In the genomic region with DNA sequence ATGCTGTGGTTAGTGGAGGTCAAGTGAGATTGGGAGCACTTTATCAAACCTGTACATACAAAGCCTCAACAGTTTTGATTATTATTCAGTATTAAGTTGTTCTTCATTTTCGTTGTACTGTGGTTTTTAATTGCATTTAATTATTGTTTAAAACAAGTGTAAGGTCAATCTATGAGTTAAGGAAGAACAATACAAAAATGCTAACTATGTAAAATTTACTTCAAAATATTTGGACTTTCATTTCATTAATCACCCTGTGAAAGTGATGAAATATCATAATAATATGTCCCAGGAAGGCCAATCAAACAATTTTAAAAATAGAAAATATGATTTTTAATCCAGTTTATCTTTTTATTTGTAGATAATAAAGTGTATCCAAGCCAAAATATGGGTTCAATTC, we compare ENCODE assay signal across 19 cellular contexts. TPM values are rescaled to one million over a fixed set of nuclear protein-coding genes. Genes with fewer than 3 reads are reported as not detected.
A peak's percentile ranks its signal among the peaks of the same experiment; 100 is the strongest.
DNase-seq lines count a peak whose midpoint lies in the region; ATAC-seq, FAIRE-seq and TF ChIP-seq lines count a peak whose summit lies in the region.
"Had no signal": no experiment of that assay in that cellular context is flagged by ENCODE, and none has a peak within 500 bp of the region (broad histone marks: within the 10 kb centered on the region; RNA-seq: fewer than 3 reads in every experiment).

No MANE protein-coding gene starts in this region.

- no peak overlapping the region for H3K27ac ChIP-seq in A549
- H3K27ac ChIP-seq in endothelial cell of umbilical vein (ENCODE audit: insufficient read depth, low read depth, low read length) = peak overlapping the region; percentile 11
- peak overlapping the region; percentile 36 for H3K27ac ChIP-seq in smooth muscle cell (ENCODE audit: low read depth)

- no peaks in the 10 kb centered on the region for H3K36me3 ChIP-seq in endothelial cell of umbilical vein (ENCODE audit: control insufficient read depth in 2 of 2, extremely low read depth in 1 of 2, insufficient read depth in 2 of 2, low read length in 2 of 2)
- no peaks in the 10 kb centered on the region for H3K36me3 ChIP-seq in smooth muscle cell (ENCODE audit: low read depth)
- H3K36me3 ChIP-seq: BE2C had no signal

- no peak overlapping the region for H3K4me3 ChIP-seq in A549
- no peak overlapping the region for H3K4me3 ChIP-seq in endothelial cell of umbilical vein (replicated peaks in 1 of 3; ENCODE audit: insufficient read depth in 1 of 3, low read depth in 1 of 3, low read length in 3 of 3)
- H3K4me3 ChIP-seq in smooth muscle cell = no peak overlapping the region

- intact Hi-C loops in endothelial cell of umbilical vein (cut with micrococcal nuclease) = no loop called here

- POLR2A ChIA-PET in A549 (lab: Yijun Ruan, JAX) = no interaction called here
- POLR2A ChIA-PET in endothelial cell of umbilical vein (lab: Charles Lee) = interaction anchor here (1.2 kb wide), 1 partner anchor 13 kb away, joined by 3 read pairs; the partner anchor contains the start of gene NDUFA5

- TF ChIP-seq RAD21 in A549 (conservative IDR thresholded peaks at IDR 0.05 in 1 of 2, IDR thresholded peaks at IDR 0.05 in 1 of 2) = no peak

- H3K27me3 ChIP-seq in endothelial cell of umbilical vein (ENCODE audit: control insufficient read depth in 2 of 2, insufficient read depth in 2 of 2, low read length in 2 of 2) (no peaks in the 10 kb centered on the region), smooth muscle cell (ENCODE audit: low read depth) (no peaks in the 10 kb centered on the region)
- H3K27me3 ChIP-seq: BE2C had no signal

- CTCF ChIA-PET in A549 (lab: Yijun Ruan, JAX) (no interaction called here), endothelial cell of umbilical vein (lab: Charles Lee) (interaction anchor here (0.6 to 2.0 kb wide), 6 partner anchors 10 to 531 kb away, joined by 3 to 8 read pairs (median 6); partner anchors contain the start of gene NDUFA5)

- no peak overlapping the region for H3K4me2 ChIP-seq in A549
- peak overlapping the region; percentile 47 for H3K4me2 ChIP-seq in endothelial cell of umbilical vein (ENCODE audit: insufficient read depth, low read length)
- no peak overlapping the region for H3K4me2 ChIP-seq in smooth muscle cell

- no peaks in the 10 kb centered on the region for H3K9me3 ChIP-seq in A549
- H3K9me3 ChIP-seq in endothelial cell of umbilical vein (replicated peaks; ENCODE audit: control insufficient read depth, insufficient read depth, low read length) = no peaks in the 10 kb centered on the region
- no peaks in the 10 kb centered on the region for H3K9me3 ChIP-seq in smooth muscle cell (replicated peaks; ENCODE audit: low read depth)
- H3K9me3 ChIP-seq: BE2C, Caco-2 had no signal

- ATAC-seq in A549 = no peak

- no TSS peak for BruUV-seq in endothelial cell of umbilical vein (replicated peaks; lab: Mats Ljungman, UMichigan)

- TF ChIP-seq CTCF in A549 (IDR thresholded peaks at IDR 0.05) (no peak), endothelial cell of umbilical vein (IDR thresholded peaks at IDR 0.05; ENCODE audit: extremely low read depth in 1 of 2, insufficient read depth in 1 of 2, low read depth in 1 of 2, low read length in 2 of 2) (no peak), smooth muscle cell (IDR thresholded peaks at IDR 0.05; ENCODE audit: borderline replicate concordance, insufficient read depth, poor library complexity, severe bottlenecking) (no peak)

- no peaks in the 10 kb centered on the region for H3F3A ChIP-seq in smooth muscle cell (ENCODE audit: low read depth)

- dilution Hi-C loops in endothelial cell of umbilical vein (cut with MboI; ENCODE audit: extremely low pct_ligation_motif_present, low sequenced_read_pairs) = no loop called here

- no peak for TF ChIP-seq POLR2A in A549 (IDR thresholded peaks at IDR 0.05; ENCODE audit: low read length)
- TF ChIP-seq POLR2A in endothelial cell of umbilical vein (IDR thresholded peaks at IDR 0.05; ENCODE audit: low read depth, low read length) = no peak

- no peaks in the 10 kb centered on the region for H3K4me1 ChIP-seq in A549
- peaks cover 18% of the 10 kb centered on the region for H3K4me1 ChIP-seq in endothelial cell of umbilical vein (ENCODE audit: control insufficient read depth, extremely low read depth, insufficient read depth, low read length)
- H3K4me1 ChIP-seq in smooth muscle cell (ENCODE audit: low read depth) = no peaks in the 10 kb centered on the region
- H3K4me1 ChIP-seq: BE2C, Caco-2 had no signal

- no peak overlapping the region for H2AFZ ChIP-seq in endothelial cell of umbilical vein (ENCODE audit: low read depth, low read length)
- H2AFZ ChIP-seq in smooth muscle cell (ENCODE audit: low read depth) = no peak overlapping the region

- H3K79me2 ChIP-seq in endothelial cell of umbilical vein (ENCODE audit: control insufficient read depth, insufficient read depth, low read length) (no peaks in the 10 kb centered on the region), smooth muscle cell (ENCODE audit: low read depth) (no peaks in the 10 kb centered on the region)

- H4K20me1 ChIP-seq in endothelial cell of umbilical vein (replicated peaks; ENCODE audit: control insufficient read depth, extremely low read depth, insufficient read depth, low read length) (no peaks in the 10 kb centered on the region), smooth muscle cell (ENCODE audit: low read depth) (no peaks in the 10 kb centered on the region)

- TF ChIP-seq EP300 in A549 (IDR thresholded peaks at IDR 0.05) = no peak

- 14% methylated on average over 1 of the region's 1 CpG for WGBS in A549 (ENCODE audit: missing lambda C conversion rate)
- 81% methylated on average over 1 of the region's 1 CpG for WGBS in smooth muscle cell (ENCODE audit: low lambda C conversion rate)

- FAIRE-seq in A204.1 (lab: Jason Lieb, UNC) (peak; percentile 58), A549 (lab: Jason Lieb, UNC) (no peak), endothelial cell of umbilical vein (lab: Jason Lieb, UNC) (no peak)
- FAIRE-seq: D721Med, G401.6, GM12891, GM19239, H1 had no signal

- no peaks in the 10 kb centered on the region for H3K9me1 ChIP-seq in endothelial cell of umbilical vein (replicated peaks; ENCODE audit: control insufficient read depth, extremely low read depth, insufficient read depth, low read length)

- no peak for DNase-seq in A549 (ENCODE audit: low read depth in 1 of 2, low spot score in 1 of 2)
- no peak for DNase-seq in endothelial cell of umbilical vein (ENCODE audit: low read depth, low spot score)
- DNase-seq in smooth muscle cell (lab: John Stamatoyannopoulos, UW; ENCODE audit: unreplicated experiment) = no peak
- DNase-seq in LoVo (ENCODE audit: low spot score) = no peak
- no peak for DNase-seq in A172 (ENCODE audit: low spot score)
- DNase-seq: ACHN; BE2C; C1 segment of cervical spinal cord; Caco-2; CD4-positive, CD25-positive, alpha-beta regulatory T cell; CD8-positive, alpha-beta memory T cell; H9 had no signal

- H3K9ac ChIP-seq in endothelial cell of umbilical vein (replicated peaks; ENCODE audit: extremely low read depth, insufficient read depth, low read length) (no peak overlapping the region), smooth muscle cell (ENCODE audit: low read depth) (no peak overlapping the region)

RNA-seq across cellular contexts. Expression of gene NDUFA5, which starts 13.6 kb away (rescaled TPM):
- polyA plus RNA-seq in A549 (2011; rRNA removed) = 27.3 and 58.8 TPM in 2 replicates
- 5.2 and 6.5 TPM in 2 replicates for polyA plus RNA-seq in A549 (2012; cell fraction: cytosol; rRNA removed)
- polyA plus RNA-seq in A549 (2012; cell fraction: nucleus; rRNA removed) = 0.95 and 2.7 TPM in 2 replicates
- polyA plus RNA-seq in A549 (2017; fragmentation: RNase III; extraction: RNeasy Plus Mini Kit Qiagen cat#74134 plus additional on column Dnase treatment) = 64.8 to 71.5 TPM (median 66.7 TPM) in 3 replicates
- 5.9 and 7.5 TPM in 2 replicates for polyA minus RNA-seq in A549 (2011; rRNA and poly(A)+ RNA removed)
- 57.6 and 62.3 TPM in 2 replicates for total RNA-seq in endothelial cell of umbilical vein
- polyA plus RNA-seq in endothelial cell of umbilical vein = 3.6 and 6.2 TPM in 2 replicates
- polyA plus RNA-seq in endothelial cell of umbilical vein (2011; cell fraction: cytosol; rRNA removed) = 9.2 and 9.4 TPM in 2 replicates
- polyA plus RNA-seq in endothelial cell of umbilical vein (2011; cell fraction: nucleus; rRNA removed) = 10.1 and 22.2 TPM in 2 replicates
- polyA plus RNA-seq in endothelial cell of umbilical vein (2012) = 28.4 and 43.8 TPM in 2 replicates
- polyA minus RNA-seq in endothelial cell of umbilical vein = 9.3 and 16.9 TPM in 2 replicates
- 19.8 TPM for polyA minus RNA-seq in endothelial cell of umbilical vein (2011; cell fraction: cytosol; rRNA and poly(A)+ RNA removed)
- 34.4 and 54.4 TPM in 2 replicates for polyA minus RNA-seq in endothelial cell of umbilical vein (2011; cell fraction: nucleus; rRNA and poly(A)+ RNA removed)
- total RNA-seq in smooth muscle cell = 75.5 and 94.9 TPM in 2 replicates
- polyA plus RNA-seq in smooth muscle cell = 94.0 and 108 TPM in 2 replicates
- total RNA-seq in A172 (2014; rRNA removed; shearing (Covaris generic)) = 109 and 133 TPM in 2 replicates

RNA-seq across cellular contexts. Expression of gene ASB15, which starts 30.4 kb away (rescaled TPM):
- polyA plus RNA-seq in A549 (2011; rRNA removed) (not detected in 2 replicates), A549 (2017; fragmentation: RNase III; extraction: RNeasy Plus Mini Kit Qiagen cat#74134 plus additional on column Dnase treatment) (not detected in 3 replicates), endothelial cell of umbilical vein (not detected in 2 replicates), smooth muscle cell (0.07 and 0.20 TPM in 2 replicates)
- polyA plus RNA-seq in A549 (2012; cell fraction: cytosol; rRNA removed) = not detected in 2 replicates
- not detected in 2 replicates for polyA plus RNA-seq in A549 (2012; cell fraction: nucleus; rRNA removed)
- polyA minus RNA-seq in A549 (2011; rRNA and poly(A)+ RNA removed) = not detected in 2 replicates
- total RNA-seq in endothelial cell of umbilical vein (not detected in 2 replicates), smooth muscle cell (not detected in 2 replicates)
- not detected in 2 replicates for polyA plus RNA-seq in endothelial cell of umbilical vein (2011; cell fraction: cytosol; rRNA removed)
- not detected in 2 replicates for polyA plus RNA-seq in endothelial cell of umbilical vein (2011; cell fraction: nucleus; rRNA removed)
- not detected in 2 replicates for polyA plus RNA-seq in endothelial cell of umbilical vein (2012)
- not detected in 2 replicates for polyA minus RNA-seq in endothelial cell of umbilical vein
- polyA minus RNA-seq in endothelial cell of umbilical vein (2011; cell fraction: cytosol; rRNA and poly(A)+ RNA removed) = not detected
- polyA minus RNA-seq in endothelial cell of umbilical vein (2011; cell fraction: nucleus; rRNA and poly(A)+ RNA removed) = not detected in 2 replicates
- not detected in 2 replicates for total RNA-seq in A172 (2014; rRNA removed; shearing (Covaris generic))
- total RNA-seq: Caco-2; CD4-positive, CD25-positive, alpha-beta regulatory T cell; CD8-positive, alpha-beta memory T cell; H1; H9; HT-29 had no signal
- polyA plus RNA-seq: H1 had no signal

RNA-seq across cellular contexts. Expression of gene IQUB, which starts 36.8 kb away (rescaled TPM):
- polyA plus RNA-seq in A549 (2011; rRNA removed) = 0.05 and 0.08 TPM in 2 replicates
- 0.01 TPM in 1 of 2 replicates, not detected in the other for polyA plus RNA-seq in A549 (2012; cell fraction: cytosol; rRNA removed)
- 0.01 TPM in 1 of 2 replicates, not detected in the other for polyA plus RNA-seq in A549 (2012; cell fraction: nucleus; rRNA removed)
- 0.05 to 0.08 TPM (median 0.08 TPM) in 3 replicates for polyA plus RNA-seq in A549 (2017; fragmentation: RNase III; extraction: RNeasy Plus Mini Kit Qiagen cat#74134 plus additional on column Dnase treatment)
- 0.12 and 0.19 TPM in 2 replicates for polyA minus RNA-seq in A549 (2011; rRNA and poly(A)+ RNA removed)
- not detected in 2 replicates for total RNA-seq in endothelial cell of umbilical vein
- 0.01 TPM in 1 of 2 replicates, not detected in the other for polyA plus RNA-seq in endothelial cell of umbilical vein
- polyA plus RNA-seq in endothelial cell of umbilical vein (2011; cell fraction: cytosol; rRNA removed) = 0.05 and 0.06 TPM in 2 replicates
- polyA plus RNA-seq in endothelial cell of umbilical vein (2011; cell fraction: nucleus; rRNA removed) = 0.11 and 0.17 TPM in 2 replicates
- polyA plus RNA-seq in endothelial cell of umbilical vein (2012) = 0.28 TPM in 1 of 2 replicates, not detected in the other
- polyA minus RNA-seq in endothelial cell of umbilical vein = not detected in 2 replicates
- polyA minus RNA-seq in endothelial cell of umbilical vein (2011; cell fraction: cytosol; rRNA and poly(A)+ RNA removed) = not detected
- 0.43 and 0.77 TPM in 2 replicates for polyA minus RNA-seq in endothelial cell of umbilical vein (2011; cell fraction: nucleus; rRNA and poly(A)+ RNA removed)
- total RNA-seq in smooth muscle cell = 2.1 and 2.4 TPM in 2 replicates
- 0.58 and 0.83 TPM in 2 replicates for polyA plus RNA-seq in smooth muscle cell
- 0.22 and 0.46 TPM in 2 replicates for total RNA-seq in A172 (2014; rRNA removed; shearing (Covaris generic))
- total RNA-seq: CD4-positive, CD25-positive, alpha-beta regulatory T cell; CD8-positive, alpha-beta memory T cell had no signal

Comparison
In these comparisons a context has a peak if more than half of its experiments do, and no peak if none do; other contexts are left out.
1. H3K27ac ChIP-seq: peak in endothelial cell of umbilical vein (single experiment) and smooth muscle cell (single experiment); none in A549 (0 of 2).